8 cellular contexts compared by ENCODE assay signal in genomic region chr2:144357623-144358400, GRCh38.
DNase-seq lines count a peak whose midpoint lies in the region; ATAC-seq and TF ChIP-seq lines count a peak whose summit lies in the region.

No MANE protein-coding gene starts in this region.

- H3K36me3 ChIP-seq in kidney epithelial cell (ENCODE audit: control insufficient read depth, insufficient read depth, low read length): no peaks in the 10 kb centered on the region

- POLR2A ChIA-PET in activated CD8-positive, alpha-beta T cell treated with anti-CD3 and anti-CD28 coated beads, Interleukin-2, amount 10 ng/mL, durations not matched to agents 7 days and 5 days (lab: Charles Lee): interaction anchor here (0.8 kb wide), 1 partner anchor 9 kb away, joined by 3 read pairs; no protein-coding TSS in a partner anchor

- DNase-seq in AG09309 (ENCODE audit: low read depth) (peak; percentile 88), GM19240 (ENCODE audit: insufficient read length, low spot score) (peak; percentile 11), kidney epithelial cell (ENCODE audit: low read depth) (peak; percentile 97), substantia nigra (lab: John Stamatoyannopoulos, UW) (no peak), mesothelial cell of epicardium (ENCODE audit: low spot score in 2 of 2, unreplicated experiment in 2 of 2) (no peak), NCI-H2227 (lab: John Stamatoyannopoulos, UW; ENCODE audit: unreplicated experiment) (no peak)
- DNase-seq in activated CD8-positive, alpha-beta T cell treated with anti-CD3 and anti-CD28 coated beads, Interleukin-2, amount 10 ng/mL, durations not matched to agents 7 days and 5 days: no peak

- H3K27me3 ChIP-seq in kidney epithelial cell (ENCODE audit: control insufficient read depth, insufficient read depth, low read length): no peaks in the 10 kb centered on the region

- H3K27ac Mint-ChIP-seq in activated CD8-positive, alpha-beta T cell treated with anti-CD3 and anti-CD28 coated beads, Interleukin-2, amount 10 ng/mL, durations not matched to agents 7 days and 5 days: no peak overlapping the region
- H3K27ac Mint-ChIP-seq in mesothelial cell of epicardium: no peak overlapping the region

- peak; percentile 85 for ATAC-seq in HG03159 (IDR thresholded peaks at IDR 0.05; ENCODE audit: unreplicated experiment)
- peak; percentile 19 for ATAC-seq in activated CD8-positive, alpha-beta T cell treated with anti-CD3 and anti-CD28 coated beads, Interleukin-2, amount 10 ng/mL, durations not matched to agents 7 days and 5 days

- no peaks in the 10 kb centered on the region for H3K9me3 Mint-ChIP-seq in activated CD8-positive, alpha-beta T cell treated with anti-CD3 and anti-CD28 coated beads, Interleukin-2, amount 10 ng/mL, durations not matched to agents 7 days and 5 days (ENCODE audit: insufficient read depth)
- peaks cover 4% of the 10 kb centered on the region for H3K9me3 Mint-ChIP-seq in mesothelial cell of epicardium

- no peak overlapping the region for H3K27ac ChIP-seq in substantia nigra (ENCODE audit: low read depth, low read length, poor library complexity, severe bottlenecking)

- CTCF ChIA-PET in activated CD8-positive, alpha-beta T cell treated with anti-CD3 and anti-CD28 coated beads, Interleukin-2, amount 10 ng/mL, durations not matched to agents 7 days and 5 days (lab: Charles Lee): no interaction called here

- no peak overlapping the region for H3K4me3 Mint-ChIP-seq in activated CD8-positive, alpha-beta T cell treated with anti-CD3 and anti-CD28 coated beads, Interleukin-2, amount 10 ng/mL, durations not matched to agents 7 days and 5 days
- H3K4me3 Mint-ChIP-seq in mesothelial cell of epicardium: no peak overlapping the region

- H3K4me3 ChIP-seq in AG09309 (ENCODE audit: control insufficient read depth, low read depth, low read length) (no peak overlapping the region), kidney epithelial cell (ENCODE audit: low read depth, low read length) (no peak overlapping the region)

- no peak for TF ChIP-seq CTCF in AG09309 (IDR thresholded peaks at IDR 0.05; ENCODE audit: control insufficient read depth, insufficient read depth, low read depth, low read length, missing control alignments)
- no peak for TF ChIP-seq CTCF in kidney epithelial cell (IDR thresholded peaks at IDR 0.05; ENCODE audit: insufficient read depth, low read length, poor library complexity, severe bottlenecking)
- no peak for TF ChIP-seq CTCF in mesothelial cell of epicardium (IDR thresholded peaks at IDR 0.05; ENCODE audit: unreplicated experiment)

- no peaks in the 10 kb centered on the region for H3K27me3 Mint-ChIP-seq in activated CD8-positive, alpha-beta T cell treated with anti-CD3 and anti-CD28 coated beads, Interleukin-2, amount 10 ng/mL, durations not matched to agents 7 days and 5 days (ENCODE audit: low read depth)
- no peaks in the 10 kb centered on the region for H3K27me3 Mint-ChIP-seq in mesothelial cell of epicardium (ENCODE audit: low read depth)

- peaks cover 3% of the 10 kb centered on the region for H3K4me1 Mint-ChIP-seq in activated CD8-positive, alpha-beta T cell treated with anti-CD3 and anti-CD28 coated beads, Interleukin-2, amount 10 ng/mL, durations not matched to agents 7 days and 5 days (ENCODE audit: low read depth)
- no peaks in the 10 kb centered on the region for H3K4me1 Mint-ChIP-seq in mesothelial cell of epicardium

- no peaks in the 10 kb centered on the region for H3K36me3 Mint-ChIP-seq in activated CD8-positive, alpha-beta T cell treated with anti-CD3 and anti-CD28 coated beads, Interleukin-2, amount 10 ng/mL, durations not matched to agents 7 days and 5 days (ENCODE audit: low read depth)
- H3K36me3 Mint-ChIP-seq in mesothelial cell of epicardium: no peaks in the 10 kb centered on the region

Comparison
In these comparisons a context has a peak if more than half of its experiments do, and no peak if none do; other contexts are left out.
1. DNase-seq: peak in AG09309 (single experiment), GM19240 (single experiment) and kidney epithelial cell (single experiment); none in activated CD8-positive, alpha-beta T cell treated with anti-CD3 and anti-CD28 coated beads, Interleukin-2, amount 10 ng/mL, durations not matched to agents 7 days and 5 days (single experiment), substantia nigra (0 of 49), mesothelial cell of epicardium (0 of 2) and NCI-H2227 (single experiment).